In the genomic region with DNA sequence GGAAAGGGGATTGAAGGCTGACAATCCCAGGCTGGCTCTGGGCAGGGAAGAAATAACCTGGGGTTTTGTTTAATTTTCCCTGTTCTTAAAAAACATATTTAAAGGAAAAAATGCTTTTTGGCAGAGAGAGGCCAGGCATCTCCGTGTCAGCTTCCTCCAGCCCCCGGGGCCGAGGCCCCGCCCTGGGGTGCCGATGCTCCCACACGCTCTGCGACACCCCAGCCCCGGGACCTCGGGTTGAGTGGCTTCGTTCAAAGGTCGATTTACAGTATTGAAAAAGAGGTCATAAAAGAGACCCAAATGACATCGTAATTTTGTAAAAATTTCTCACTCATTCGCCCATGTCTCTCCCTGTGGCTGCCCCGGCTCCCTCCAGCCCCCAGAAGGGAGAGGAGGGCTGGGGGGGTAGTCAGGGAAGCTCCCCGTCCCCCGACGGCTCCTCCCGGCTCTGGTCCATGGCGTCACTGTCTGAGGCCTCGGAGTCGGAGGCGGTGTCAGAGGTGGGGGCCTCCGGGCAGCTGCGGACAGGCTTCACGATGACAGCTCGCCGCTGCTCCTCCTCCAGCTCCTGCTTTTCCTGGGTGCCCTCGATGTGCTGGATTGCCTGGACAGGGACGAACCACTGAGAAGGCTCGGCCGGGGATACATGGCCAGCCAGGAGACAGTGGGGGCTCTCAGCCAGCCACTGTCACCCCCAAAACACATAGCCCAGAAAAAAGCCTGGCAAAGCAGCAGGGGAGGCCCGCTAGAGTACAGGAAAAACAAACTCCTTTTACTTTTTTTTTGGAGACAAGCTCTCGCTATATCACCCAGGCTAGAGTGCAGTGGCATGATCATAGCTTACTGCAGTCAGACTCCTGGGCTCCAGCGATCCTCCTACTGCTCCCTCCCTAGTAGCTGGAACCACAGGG, we compare ENCODE assay signal across 23 cellular contexts. TPM values are rescaled to one million over a fixed set of nuclear protein-coding genes. Genes with fewer than 3 reads are reported as not detected.
DNase-seq lines count a peak whose midpoint lies in the region; ATAC-seq, FAIRE-seq and TF ChIP-seq lines count a peak whose summit lies in the region.
"Had no signal": no experiment of that assay in that cellular context is flagged by ENCODE, and none has a peak within 500 bp of the region (broad histone marks: within the 10 kb centered on the region; RNA-seq: fewer than 3 reads in every experiment).

No MANE protein-coding gene starts in this region.

- intact Hi-C loops in K562 (cut with micrococcal nuclease), result no loop called here
- intact Hi-C loops in left ventricle myocardium superior (cut with micrococcal nuclease), result no loop called here

- no peak for TF ChIP-seq POLR2A in K562 (conservative IDR thresholded peaks at IDR 0.05)

- no peak for TF ChIP-seq RAD21 in K562 (CRISPR knock-in tag; conservative IDR thresholded peaks at IDR 0.05 in 1 of 2, IDR thresholded peaks at IDR 0.05 in 1 of 2)

- peaks cover 61% of the 10 kb centered on the region; the same call in 2 of the 3 replicates for H3K36me3 ChIP-seq in K562 (ENCODE audit: control insufficient read depth, insufficient read depth, low read length)
- H3K36me3 ChIP-seq in skeletal muscle satellite cell (ENCODE audit: insufficient read depth, low read length), result peaks cover 17% of the 10 kb centered on the region

- H3K79me2 ChIP-seq in K562 (ENCODE audit: control insufficient read depth, insufficient read depth, low read length), result peaks cover 10% of the 10 kb centered on the region; the same call in 2 of the 3 replicates

- no peak for TF ChIP-seq EP300 in K562 (IDR thresholded peaks at IDR 0.05; ENCODE audit: low read length)

- H3K4me1 ChIP-seq in K562 (replicated peaks in 1 of 2; ENCODE audit: control insufficient read depth in 2 of 2, insufficient read depth in 2 of 2, low read length in 2 of 2) (peaks cover 0 to 38% of the 10 kb centered on the region in 2 experiments; a peak in 2 of 5 replicates), skeletal muscle satellite cell (ENCODE audit: control insufficient read depth, insufficient read depth, low read length) (no peaks in the 10 kb centered on the region)

- DNase-seq in ELR (ENCODE audit: low read depth) (peak; percentile 46), K562 (ENCODE audit: extremely low read depth in 1 of 4, low spot score in 3 of 4) (no peak), left ventricle myocardium superior (peak; percentile 77), NCI-H146 (lab: John Stamatoyannopoulos, UW) (no peak), 8988T (no peak)
- DNase-seq: activated CD8-positive, alpha-beta T cell treated with anti-CD3 and anti-CD28 coated beads, Interleukin-2, amount 10 ng/mL, durations not matched to agents 7 days and 5 days; amniotic stem cell; COR-L47; GDM1; Karpas-422; NCI-H1417; NCI-H2171 treated with DMSO at 0.1 percent for 48 hours; posterior cingulate gyrus; stimulated activated CD4-positive, alpha-beta T cell treated with anti-CD3 and anti-CD28 coated beads, Interleukin-15, amount 100 ng/mL, for 24 hours; stimulated activated naive CD8-positive, alpha-beta T cell treated with anti-CD3 and anti-CD28 coated beads, Interleukin-15, amount 100 ng/mL, for 72 hours; SW 1271; WERI-Rb-1 had no signal

- H3K4me2 ChIP-seq in K562 (ENCODE audit: insufficient read depth, low read length), result no peak overlapping the region
- peak overlapping the region; percentile 68 for H3K4me2 ChIP-seq in skeletal muscle satellite cell (ENCODE audit: low read length)

- H4K20me1 ChIP-seq in K562 (replicated peaks; ENCODE audit: control insufficient read depth, insufficient read depth, low read length), result no peaks in the 10 kb centered on the region; the same call in 1 of the 2 replicates

- WGBS in K562 (ENCODE audit: insufficient coverage, low coverage, missing lambda C conversion rate), result 82% methylated on average over 14 of the region's 34 CpGs

- no peak for TF ChIP-seq CTCF in K562 (IDR thresholded peaks at IDR 0.05 in 2 of 3, conservative IDR thresholded peaks at IDR 0.05 in 1 of 3; ENCODE audit: insufficient read depth in 2 of 3, low read depth in 1 of 3, low read length in 3 of 3)

- POLR2A ChIA-PET in K562 (lab: Yijun Ruan, JAX), result interaction anchor here (0.5 to 1.0 kb wide), 4 partner anchors 55 to 1088 kb away, joined by 3 to 5 read pairs (median 4); no protein-coding TSS in a partner anchor

- no TSS peak for BruUV-seq in K562 (replicated peaks; lab: Mats Ljungman, UMichigan)

- ATAC-seq in K562 (no peak), left ventricle myocardium superior (no peak), HG02938 (IDR thresholded peaks at IDR 0.05; ENCODE audit: unreplicated experiment) (no peak), GM19463 (IDR thresholded peaks at IDR 0.05; ENCODE audit: unreplicated experiment) (no peak)
- ATAC-seq: activated CD8-positive, alpha-beta T cell treated with anti-CD3 and anti-CD28 coated beads, Interleukin-2, amount 10 ng/mL, durations not matched to agents 7 days and 5 days; stimulated activated naive CD8-positive, alpha-beta T cell treated with anti-CD3 and anti-CD28 coated beads, Interleukin-15, amount 100 ng/mL, for 72 hours had no signal

- in situ Hi-C loops in K562 (cut with MboI), result no loop called here

- H3K9me3 ChIP-seq in K562 (replicated peaks; ENCODE audit: control insufficient read depth, insufficient read depth, low read depth, low read length) (no peaks in the 10 kb centered on the region), skeletal muscle satellite cell (replicated peaks; ENCODE audit: low read length) (no peaks in the 10 kb centered on the region)

- H3K27me3 ChIP-seq in K562 (ENCODE audit: control insufficient read depth in 2 of 2, insufficient read depth in 2 of 2, low read length in 2 of 2), result no peaks in the 10 kb centered on the region
- no peaks in the 10 kb centered on the region for H3K27me3 ChIP-seq in skeletal muscle satellite cell (ENCODE audit: control insufficient read depth, insufficient read depth, low read length)

- CTCF ChIA-PET in K562 (lab: Yijun Ruan, JAX; ENCODE audit: low intra/inter-chr PET ratio), result no interaction called here

- no peak overlapping the region for H3K27ac ChIP-seq in K562 (ENCODE audit: extremely low read depth, low read depth, low read length)
- H3K27ac ChIP-seq: WERI-Rb-1 had no signal

- H3K9ac ChIP-seq in K562 (ENCODE audit: insufficient read depth in 1 of 2, low read depth in 2 of 2, low read length in 2 of 2) (peak overlapping the region in 1 of 2 experiments; percentile 76; a peak in 2 of 4 replicates), skeletal muscle satellite cell (ENCODE audit: low read depth, low read length) (peak overlapping the region; percentile 70)

- FAIRE-seq in K562 (lab: Jason Lieb, UNC), result no peak
- FAIRE-seq: RCC 7860 had no signal

- H3K4me3 ChIP-seq in K562 (no peak overlapping the region), skeletal muscle satellite cell (ENCODE audit: low read length) (no peak overlapping the region)

- no peak overlapping the region for H2AFZ ChIP-seq in K562 (ENCODE audit: low read depth, low read length)

- no peaks in the 10 kb centered on the region for H3K9me1 ChIP-seq in K562 (ENCODE audit: control insufficient read depth, insufficient read depth, low read length)

RNA-seq across cellular contexts. Expression of gene TFAP4, which starts 14.9 kb away (rescaled TPM):
- total RNA-seq in K562 (2011; cell fraction: chromatin; rRNA removed; ENCODE audit: low replicate concordance), result 12.1 and 23.1 TPM in 2 replicates
- 12.4 and 13.3 TPM in 2 replicates for total RNA-seq in K562 (2011; cell fraction: nucleolus; rRNA removed)
- total RNA-seq in K562 (2011; cell fraction: nucleoplasm; rRNA removed), result 11.0 and 16.1 TPM in 2 replicates
- total RNA-seq in K562 (2014; rRNA removed), result 27.7 and 28.8 TPM in 2 replicates
- 5.6 and 7.7 TPM in 2 replicates for total RNA-seq in K562 (2014; rRNA removed; fragmentation: Illumina TruSeq; extraction: Trizol)
- 16.2 and 16.9 TPM in 2 replicates for total RNA-seq in K562 (2015; rRNA removed; fragmentation: Illumina TruSeq; extraction: Trizol)
- total RNA-seq in K562 (2021), result 31.2 and 32.8 TPM in 2 replicates
- polyA plus RNA-seq in K562 (2011; rRNA removed), result 8.5 and 15.3 TPM in 2 replicates
- polyA plus RNA-seq in K562 (2011; cell fraction: cytosol; rRNA removed), result 8.1 and 15.3 TPM in 2 replicates
- polyA plus RNA-seq in K562 (2011; cell fraction: nucleus; rRNA removed), result 12.2 and 17.2 TPM in 2 replicates
- 15.9 and 19.7 TPM in 2 replicates for polyA plus RNA-seq in K562 (2012)
- polyA plus RNA-seq in K562 (2014; fragmentation: Illumina TruSeq; extraction: Trizol), result 10.6 and 13.6 TPM in 2 replicates
- polyA plus RNA-seq in K562 (2014; fragmentation: Nextera tagmentation; extraction: Ambion mirVana), result under 1 TPM; 0.10 to 0.11 TPM
- polyA plus RNA-seq in K562 (2014; rRNA removed), result 19.8 and 22.6 TPM in 2 replicates
- polyA minus RNA-seq in K562 (2011; rRNA and poly(A)+ RNA removed), result 14.2 and 15.3 TPM in 2 replicates
- polyA minus RNA-seq in K562 (2011; cell fraction: cytosol; rRNA and poly(A)+ RNA removed), result 15.2 and 18.3 TPM in 2 replicates
- polyA minus RNA-seq in K562 (2011; cell fraction: nucleus; rRNA and poly(A)+ RNA removed), result 5.0 and 8.7 TPM in 2 replicates
- total RNA-seq in left ventricle myocardium superior, result 4.7 TPM
- 10.1 and 12.5 TPM in 2 replicates for total RNA-seq in skeletal muscle satellite cell (2012; rRNA removed)

RNA-seq across cellular contexts. Expression of gene SRL, which starts 16.0 kb away (rescaled TPM):
- total RNA-seq in K562 (2011; cell fraction: chromatin; rRNA removed; ENCODE audit: low replicate concordance), result not detected in 2 replicates
- total RNA-seq in K562 (2011; cell fraction: nucleolus; rRNA removed), result not detected in 2 replicates
- total RNA-seq in K562 (2011; cell fraction: nucleoplasm; rRNA removed), result not detected in 2 replicates
- total RNA-seq in K562 (2014; rRNA removed) (not detected in 2 replicates), K562 (2014; rRNA removed; fragmentation: Illumina TruSeq; extraction: Trizol) (not detected in 2 replicates), K562 (2015; rRNA removed; fragmentation: Illumina TruSeq; extraction: Trizol) (not detected in 2 replicates), K562 (2021) (not detected in 2 replicates), left ventricle myocardium superior (426 TPM)
- polyA plus RNA-seq in K562 (2011; rRNA removed) (0.01 TPM in 1 of 2 replicates, not detected in the other), K562 (2014; fragmentation: Illumina TruSeq; extraction: Trizol) (not detected in 2 replicates), K562 (2014; fragmentation: Nextera tagmentation; extraction: Ambion mirVana) (not detected), K562 (2014; rRNA removed) (not detected in 2 replicates)
- 0.01 and 0.03 TPM in 2 replicates for polyA plus RNA-seq in K562 (2011; cell fraction: cytosol; rRNA removed)
- not detected in 2 replicates for polyA plus RNA-seq in K562 (2011; cell fraction: nucleus; rRNA removed)
- not detected in 2 replicates for polyA plus RNA-seq in K562 (2012)
- not detected in 2 replicates for polyA minus RNA-seq in K562 (2011; rRNA and poly(A)+ RNA removed)
- not detected in 2 replicates for polyA minus RNA-seq in K562 (2011; cell fraction: cytosol; rRNA and poly(A)+ RNA removed)
- not detected in 2 replicates for polyA minus RNA-seq in K562 (2011; cell fraction: nucleus; rRNA and poly(A)+ RNA removed)
- 0.66 TPM in 1 of 2 replicates, not detected in the other for total RNA-seq in skeletal muscle satellite cell (2012; rRNA removed)
- total RNA-seq: activated CD8-positive, alpha-beta T cell treated with anti-CD3 and anti-CD28 coated beads, Interleukin-2, amount 10 ng/mL, durations not matched to agents 7 days and 5 days; chondrocyte; kidney epithelial cell had no signal

RNA-seq across cellular contexts. Expression of gene GLIS2, which starts 58.0 kb away (rescaled TPM):
- 2.1 and 6.1 TPM in 2 replicates for total RNA-seq in K562 (2011; cell fraction: chromatin; rRNA removed; ENCODE audit: low replicate concordance)
- 3.8 and 4.2 TPM in 2 replicates for total RNA-seq in K562 (2011; cell fraction: nucleolus; rRNA removed)
- 2.9 and 3.6 TPM in 2 replicates for total RNA-seq in K562 (2011; cell fraction: nucleoplasm; rRNA removed)
- total RNA-seq in K562 (2014; rRNA removed) (0.91 and 1.4 TPM in 2 replicates), K562 (2014; rRNA removed; fragmentation: Illumina TruSeq; extraction: Trizol) (0.10 and 0.11 TPM in 2 replicates), K562 (2015; rRNA removed; fragmentation: Illumina TruSeq; extraction: Trizol) (0.33 and 0.68 TPM in 2 replicates), K562 (2021) (7.6 and 9.0 TPM in 2 replicates), left ventricle myocardium superior (16.6 TPM)
- polyA plus RNA-seq in K562 (2011; rRNA removed) (0.57 and 1.0 TPM in 2 replicates), K562 (2014; fragmentation: Illumina TruSeq; extraction: Trizol) (2.2 and 5.8 TPM in 2 replicates), K562 (2014; fragmentation: Nextera tagmentation; extraction: Ambion mirVana) (under 1 TPM; 0.10 to 0.25 TPM), K562 (2014; rRNA removed) (2.3 and 2.9 TPM in 2 replicates)
- polyA plus RNA-seq in K562 (2011; cell fraction: cytosol; rRNA removed), result 1.0 and 2.2 TPM in 2 replicates
- polyA plus RNA-seq in K562 (2011; cell fraction: nucleus; rRNA removed), result 2.8 and 4.9 TPM in 2 replicates
- polyA plus RNA-seq in K562 (2012), result 6.8 and 7.9 TPM in 2 replicates
- polyA minus RNA-seq in K562 (2011; rRNA and poly(A)+ RNA removed), result 0.27 and 0.32 TPM in 2 replicates
- 3.3 and 4.6 TPM in 2 replicates for polyA minus RNA-seq in K562 (2011; cell fraction: cytosol; rRNA and poly(A)+ RNA removed)
- polyA minus RNA-seq in K562 (2011; cell fraction: nucleus; rRNA and poly(A)+ RNA removed), result 1.00 and 1.1 TPM in 2 replicates
- total RNA-seq in skeletal muscle satellite cell (2012; rRNA removed), result 1.5 and 2.0 TPM in 2 replicates

Comparison
In these comparisons a context has a peak if more than half of its experiments do, and no peak if none do; other contexts are left out.
1. DNase-seq: peak in ELR (single experiment) and left ventricle myocardium superior (single experiment); none in K562 (0 of 4), NCI-H146 (single experiment) and 8988T (single experiment).
2. RNA of gene SRL, which starts 16.0 kb away (total RNA-seq): 426 TPM in left ventricle myocardium superior (single experiment); not detected in K562; every median in the first group is over 100 times any median in the second.